1 cellular context compared by ENCODE assay signal in genomic region chr17:82020874-82021727, GRCh38.
A peak's percentile ranks its signal among the peaks of the same experiment; 100 is the strongest.
TF ChIP-seq lines count a peak whose summit lies in the region.

No MANE protein-coding gene starts in this region.

TF ChIP-seq in HepG2, 621 proteins besides CTCF, POLR2A, EP300 and RAD21 (continued from another document and continues in another):
- TF ChIP-seq ZXDC (CRISPR knock-in tag; IDR thresholded peaks at IDR 0.05) (peak; percentile 93), HNRNPLL (IDR thresholded peaks at IDR 0.05; ENCODE audit: low read depth, low read length, poor library complexity, severe bottlenecking) (peak; percentile 46), DRAP1 (CRISPR knock-in tag; IDR thresholded peaks at IDR 0.05) (peak; percentile 21; the same call in 1 of the 2 replicates), SSRP1 (CRISPR knock-in tag; IDR thresholded peaks at IDR 0.05) (peak; percentile 32; the same call in 1 of the 2 replicates), POLR2G (IDR thresholded peaks at IDR 0.05; ENCODE audit: low read depth, low read length) (peak; percentile 64), UBTF (CRISPR knock-in tag; IDR thresholded peaks at IDR 0.05) (peak; percentile 74), ZNF44 (CRISPR knock-in tag; IDR thresholded peaks at IDR 0.05) (0 out of 2 replicates have a peak, but pooled peaks have one; percentile 52), KDM3A (CRISPR knock-in tag; IDR thresholded peaks at IDR 0.05; ENCODE audit: low read depth) (peak; percentile 98), ZBTB3 (CRISPR knock-in tag; IDR thresholded peaks at IDR 0.05; ENCODE audit: borderline replicate concordance, low read depth) (no peak), ZNF788 (CRISPR knock-in tag; IDR thresholded peaks at IDR 0.05; ENCODE audit: borderline replicate concordance) (peak; percentile 80; the same call in 1 of the 2 replicates), PAF1 (CRISPR knock-in tag; IDR thresholded peaks at IDR 0.05) (peak; percentile 80; the same call in 1 of the 2 replicates), ZNF740 (CRISPR knock-in tag; IDR thresholded peaks at IDR 0.05) (0 out of 2 replicates have a peak, but pooled peaks have one; percentile 82), PRDM4 (CRISPR knock-in tag; IDR thresholded peaks at IDR 0.05; ENCODE audit: borderline replicate concordance) (no peak), AGO1 (IDR thresholded peaks at IDR 0.05; ENCODE audit: low read depth, low read length, poor library complexity, severe bottlenecking) (peak; percentile 97), POLR2AphosphoS5 (IDR thresholded peaks at IDR 0.05; ENCODE audit: low read depth, low read length) (peak; percentile 30; the same call in 1 of the 2 replicates), ETV5 (CRISPR knock-in tag; IDR thresholded peaks at IDR 0.05; ENCODE audit: borderline replicate concordance) (peak; percentile 14; the same call in 1 of the 2 replicates), SRSF1 (optimal IDR thresholded peaks at IDR 0.05; ENCODE audit: low read depth, low read length) (peak; percentile 70), BCL6 (CRISPR knock-in tag; IDR thresholded peaks at IDR 0.05) (0 out of 2 replicates have a peak, but pooled peaks have one; percentile 6), HOXD1 (CRISPR knock-in tag; IDR thresholded peaks at IDR 0.05) (peak; percentile 42; the same call in 1 of the 2 replicates), ERF (CRISPR knock-in tag; IDR thresholded peaks at IDR 0.05) (peak; percentile 61), ASH2L (IDR thresholded peaks at IDR 0.05; ENCODE audit: insufficient read length, low read depth, low read length) (no peak), FLYWCH1 (CRISPR knock-in tag; IDR thresholded peaks at IDR 0.05) (no peak), ZNF12 (CRISPR knock-in tag; IDR thresholded peaks at IDR 0.05) (peak; percentile 73; the same call in 1 of the 2 replicates), EEA1 (CRISPR knock-in tag; IDR thresholded peaks at IDR 0.05; ENCODE audit: borderline replicate concordance) (0 out of 2 replicates have a peak, but pooled peaks have one; percentile 58), ZNF607 (CRISPR knock-in tag; IDR thresholded peaks at IDR 0.05; ENCODE audit: borderline replicate concordance) (peak; percentile 82; the same call in 1 of the 2 replicates), KDM5A (IDR thresholded peaks at IDR 0.05; ENCODE audit: borderline replicate concordance, low read length) (peak; percentile 58; the same call in 1 of the 2 replicates), TCF12 (IDR thresholded peaks at IDR 0.05) (no peak), TCF12 (CRISPR knock-in tag; IDR thresholded peaks at IDR 0.05) (no peak), ZNF687 (CRISPR knock-in tag; IDR thresholded peaks at IDR 0.05) (peak; percentile 79), ZNF615 (CRISPR knock-in tag; IDR thresholded peaks at IDR 0.05; ENCODE audit: borderline replicate concordance) (0 out of 2 replicates have a peak, but pooled peaks have one; percentile 42), ZHX2 (IDR thresholded peaks at IDR 0.05; ENCODE audit: low read depth) (no peak), ZHX2 (CRISPR knock-in tag; IDR thresholded peaks at IDR 0.05; ENCODE audit: borderline replicate concordance) (no peak), ZNF512B (CRISPR knock-in tag; IDR thresholded peaks at IDR 0.05; ENCODE audit: borderline replicate concordance) (no peak; the same call in 1 of the 2 replicates), KDM4B (CRISPR knock-in tag; IDR thresholded peaks at IDR 0.05) (0 out of 2 replicates have a peak, but pooled peaks have one; percentile 7), RBM39 (IDR thresholded peaks at IDR 0.05; ENCODE audit: low read depth, low read length, poor library complexity, severe bottlenecking) (peak; percentile 42), GABPA (IDR thresholded peaks at IDR 0.05; ENCODE audit: low read depth, low read length) (no peak), GABPA (CRISPR knock-in tag; IDR thresholded peaks at IDR 0.05; ENCODE audit: low read depth) (no peak), ZKSCAN5 (CRISPR knock-in tag; IDR thresholded peaks at IDR 0.05) (peak; percentile 59; the same call in 1 of the 2 replicates)
